8 cellular contexts compared by ENCODE assay signal in the genomic region with DNA sequence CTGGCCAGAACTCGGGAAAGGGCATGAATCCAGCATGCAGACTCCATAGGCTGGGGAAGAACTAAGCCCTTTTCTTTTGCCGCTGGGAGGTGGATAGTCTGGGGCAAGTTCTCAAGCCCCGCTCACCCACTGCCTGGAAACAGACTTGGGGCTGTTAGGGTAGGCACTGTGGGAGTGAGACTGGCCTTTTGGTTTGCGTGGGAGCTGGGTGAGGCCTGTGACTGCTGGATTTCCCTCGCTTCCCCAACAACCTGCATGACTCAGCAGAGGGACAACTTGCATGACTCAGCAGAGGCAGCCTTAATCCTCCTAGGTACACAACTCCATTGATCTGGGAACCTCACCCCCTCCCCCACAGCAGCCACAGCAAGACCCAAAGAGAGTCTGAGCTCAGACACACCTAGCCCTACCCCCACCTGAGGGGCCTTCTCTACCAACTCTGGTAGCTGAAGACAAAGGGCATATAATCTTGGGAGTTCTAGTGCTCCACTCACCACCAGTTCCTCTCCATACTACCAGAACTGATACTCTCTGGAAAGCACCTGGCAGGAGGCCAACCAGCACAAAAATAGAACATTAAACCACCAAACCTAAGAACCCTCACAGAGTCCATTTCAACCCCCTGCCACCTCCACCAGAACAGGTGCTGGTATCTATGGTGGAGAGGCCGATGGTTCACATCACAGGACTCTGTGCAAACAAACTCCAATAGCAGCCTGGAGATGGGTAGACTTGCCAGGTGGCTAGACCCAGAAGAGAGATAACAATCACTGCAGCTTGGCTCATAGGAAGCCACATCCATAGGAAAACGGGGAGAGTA.
DNase-seq lines count a peak whose midpoint lies in the region; ATAC-seq and TF ChIP-seq lines count a peak whose summit lies in the region.

No MANE protein-coding gene starts in this region.

- peak overlapping the region; percentile 47 for H3K27ac Mint-ChIP-seq in MCF 10A (ENCODE audit: low read depth, unreplicated experiment)

- BruUV-seq in MCF 10A (replicated peaks; lab: Mats Ljungman, UMichigan), result no TSS peak

- no peak for TF ChIP-seq POLR2A in breast epithelium (IDR thresholded peaks at IDR 0.05)

- no peaks in the 10 kb centered on the region for H3K9me3 Mint-ChIP-seq in MCF 10A (ENCODE audit: unreplicated experiment)

- no peak for TF ChIP-seq CTCF in MCF 10A (IDR thresholded peaks at IDR 0.05; ENCODE audit: unreplicated experiment)
- no peak for TF ChIP-seq CTCF in breast epithelium (IDR thresholded peaks at IDR 0.05)
- TF ChIP-seq CTCF in fibroblast of villous mesenchyme (IDR thresholded peaks at IDR 0.05; ENCODE audit: insufficient read depth, low read depth, low read length), result no peak

- POLR2A ChIA-PET in MCF 10A (lab: Yijun Ruan, JAX), result interaction anchor here (0.7 kb wide), 2 partner anchors 27 to 652 kb away, joined by 3 to 4 read pairs; no protein-coding TSS in a partner anchor

- peak; percentile 59 for ATAC-seq in HG03097 (IDR thresholded peaks at IDR 0.05; ENCODE audit: low FRiP score, unreplicated experiment)
- no peak for ATAC-seq in HG03280 (IDR thresholded peaks at IDR 0.05; ENCODE audit: unreplicated experiment)

- H3K27me3 ChIP-seq in breast epithelium, result no peaks in the 10 kb centered on the region

- H3K9me3 ChIP-seq in breast epithelium, result peaks cover 0 to 8% of the 10 kb centered on the region in 2 donors

- no peak overlapping the region for H3K27ac ChIP-seq in breast epithelium

- H3K4me1 Mint-ChIP-seq in MCF 10A (ENCODE audit: insufficient read depth, unreplicated experiment), result peaks cover 12% of the 10 kb centered on the region

- H3K4me3 ChIP-seq in breast epithelium (no peak overlapping the region), fibroblast of villous mesenchyme (ENCODE audit: low read depth, low read length) (no peak overlapping the region)

- H3K4me1 ChIP-seq in breast epithelium, result no peaks in the 10 kb centered on the region

- no peak overlapping the region for H3K4me3 Mint-ChIP-seq in MCF 10A (ENCODE audit: unreplicated experiment)

- peak; percentile 82 for DNase-seq in MCF 10A (ENCODE audit: unreplicated experiment)
- DNase-seq in breast epithelium (ENCODE audit: low spot score in 2 of 2), result no peak
- peak; percentile 21 for DNase-seq in NCI-H774 (lab: John Stamatoyannopoulos, UW)
- DNase-seq in fibroblast of villous mesenchyme (ENCODE audit: low read depth), result peak; percentile 46
- DNase-seq in NCI-H2081 treated with DMSO at 0.1 percent for 48 hours (lab: John Stamatoyannopoulos, UW), result no peak
- no peak for DNase-seq in foreskin melanocyte

- no peaks in the 10 kb centered on the region for H3K27me3 Mint-ChIP-seq in MCF 10A (ENCODE audit: insufficient read depth, unreplicated experiment)

- CTCF ChIA-PET in MCF 10A (lab: Yijun Ruan, JAX), result interaction anchor here (0.6 to 1.7 kb wide), 2 partner anchors 286 to 1115 kb away, joined by 4 to 6 read pairs; no protein-coding TSS in a partner anchor

- intact Hi-C loops in MCF 10A (cut with micrococcal nuclease), result no loop called here
- intact Hi-C loops in breast epithelium (cut with DNase I; ENCODE audit: low total_unique reads), result no loop called here

- peaks cover 6% of the 10 kb centered on the region for H3K36me3 Mint-ChIP-seq in MCF 10A (ENCODE audit: insufficient read depth, unreplicated experiment)

- no peaks in the 10 kb centered on the region for H3K36me3 ChIP-seq in breast epithelium

Comparison
In these comparisons a context has a peak if more than half of its experiments do, and no peak if none do; other contexts are left out.
1. DNase-seq: peak in MCF 10A (single experiment), NCI-H774 (single experiment) and fibroblast of villous mesenchyme (single experiment); none in breast epithelium (0 of 2), NCI-H2081 treated with DMSO at 0.1 percent for 48 hours (single experiment) and foreskin melanocyte (single experiment).